In the genomic region with DNA sequence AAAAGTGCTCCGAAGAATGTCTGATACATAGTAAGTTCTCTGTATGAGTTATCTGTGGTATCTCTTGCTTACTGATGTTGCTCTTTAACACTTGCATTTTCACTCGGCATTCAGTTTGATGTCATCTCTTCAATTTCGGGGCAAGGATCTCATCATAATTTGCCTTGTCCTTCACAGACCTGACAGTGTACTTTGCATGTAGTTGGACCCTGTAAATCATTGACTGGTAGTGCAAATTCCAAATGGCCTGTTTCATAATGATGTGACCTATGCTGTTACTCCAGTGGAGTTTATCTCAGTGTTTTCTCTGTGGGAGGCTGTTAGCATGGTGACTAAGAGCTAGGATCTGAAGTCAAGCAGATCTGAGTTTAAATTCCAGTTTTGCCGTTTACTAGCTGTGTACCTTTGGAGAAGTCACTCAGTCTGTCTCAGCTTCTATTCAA, we compare ENCODE assay signal across 11 cellular contexts. TPM values are rescaled to one million over a fixed set of nuclear protein-coding genes. Genes with fewer than 3 reads are reported as not detected.
DNase-seq lines count a peak whose midpoint lies in the region; ATAC-seq and TF ChIP-seq lines count a peak whose summit lies in the region.
"Had no signal": no experiment of that assay in that cellular context is flagged by ENCODE, and none has a peak within 500 bp of the region (broad histone marks: within the 10 kb centered on the region; RNA-seq: fewer than 3 reads in every experiment).

No MANE protein-coding gene starts in this region.

- H3K9me3 Mint-ChIP-seq in activated CD8-positive, alpha-beta T cell treated with anti-CD3 and anti-CD28 coated beads for 36 hours, result peaks cover 6% of the 10 kb centered on the region
- H3K9me3 Mint-ChIP-seq in activated CD8-positive, alpha-beta T cell treated with anti-CD3 and anti-CD28 coated beads, Interleukin-2, amount 10 ng/mL, durations not matched to agents 7 days and 5 days (ENCODE audit: insufficient read depth), result no peaks in the 10 kb centered on the region
- no peaks in the 10 kb centered on the region for H3K9me3 Mint-ChIP-seq in stimulated activated effector memory CD8-positive, alpha-beta T cell treated with anti-CD3 and anti-CD28 coated beads, Interleukin-12 subunit alpha, Interleukin-12 subunit beta, amount 100 ng/mL, for 72 hours

- no peak for TF ChIP-seq CTCF in activated CD8-positive, alpha-beta T cell treated with anti-CD3 and anti-CD28 coated beads for 36 hours (IDR thresholded peaks at IDR 0.05)
- TF ChIP-seq CTCF in fibroblast of lung (conservative IDR thresholded peaks at IDR 0.05 in 1 of 2, IDR thresholded peaks at IDR 0.05 in 1 of 2; ENCODE audit: low read depth in 1 of 2, low read length in 2 of 2), result no peak

- peak overlapping the region; percentile 6 for H3K27ac Mint-ChIP-seq in activated CD8-positive, alpha-beta T cell treated with anti-CD3 and anti-CD28 coated beads for 36 hours
- no peak overlapping the region for H3K27ac Mint-ChIP-seq in activated CD8-positive, alpha-beta T cell treated with anti-CD3 and anti-CD28 coated beads, Interleukin-2, amount 10 ng/mL, durations not matched to agents 7 days and 5 days
- H3K27ac Mint-ChIP-seq in stimulated activated effector memory CD8-positive, alpha-beta T cell treated with anti-CD3 and anti-CD28 coated beads, Interleukin-12 subunit alpha, Interleukin-12 subunit beta, amount 100 ng/mL, for 72 hours, result no peak overlapping the region

- POLR2A ChIA-PET in activated CD8-positive, alpha-beta T cell treated with anti-CD3 and anti-CD28 coated beads for 36 hours (lab: Charles Lee), result interaction anchor here (0.6 to 1.6 kb wide), 2 partner anchors 34 to 38 kb away, joined by 3 to 4 read pairs; no protein-coding TSS in a partner anchor
- POLR2A ChIA-PET in activated CD8-positive, alpha-beta T cell treated with anti-CD3 and anti-CD28 coated beads, Interleukin-2, amount 10 ng/mL, durations not matched to agents 7 days and 5 days (lab: Charles Lee), result no interaction called here

- no peak overlapping the region for H3K27ac ChIP-seq in fibroblast of lung (ENCODE audit: insufficient read depth, low read length)
- H3K27ac ChIP-seq: coronary artery had no signal

- H3K4me1 Mint-ChIP-seq in activated CD8-positive, alpha-beta T cell treated with anti-CD3 and anti-CD28 coated beads for 36 hours (ENCODE audit: low read depth), result peaks cover 22% of the 10 kb centered on the region
- peaks cover 13% of the 10 kb centered on the region for H3K4me1 Mint-ChIP-seq in activated CD8-positive, alpha-beta T cell treated with anti-CD3 and anti-CD28 coated beads, Interleukin-2, amount 10 ng/mL, durations not matched to agents 7 days and 5 days (ENCODE audit: low read depth)
- peaks cover 22% of the 10 kb centered on the region for H3K4me1 Mint-ChIP-seq in stimulated activated effector memory CD8-positive, alpha-beta T cell treated with anti-CD3 and anti-CD28 coated beads, Interleukin-12 subunit alpha, Interleukin-12 subunit beta, amount 100 ng/mL, for 72 hours

- H3K4me3 ChIP-seq in fibroblast of lung (replicated peaks in 1 of 4; ENCODE audit: control extremely low read depth in 1 of 4, insufficient read depth in 1 of 4, low read depth in 3 of 4, low read length in 4 of 4), result no peak overlapping the region
- H3K4me3 ChIP-seq: coronary artery had no signal

- CTCF ChIA-PET in activated CD8-positive, alpha-beta T cell treated with anti-CD3 and anti-CD28 coated beads for 36 hours (lab: Charles Lee), result interaction anchor here (1.4 kb wide), 1 partner anchor 8 kb away, joined by 3 read pairs; no protein-coding TSS in a partner anchor
- CTCF ChIA-PET in activated CD8-positive, alpha-beta T cell treated with anti-CD3 and anti-CD28 coated beads, Interleukin-2, amount 10 ng/mL, durations not matched to agents 7 days and 5 days (lab: Charles Lee), result no interaction called here

- no peaks in the 10 kb centered on the region for H4K20me1 ChIP-seq in fibroblast of lung (ENCODE audit: control insufficient read depth, extremely low read depth, insufficient read depth, low read length)

- no peaks in the 10 kb centered on the region for H3K4me1 ChIP-seq in fibroblast of lung (ENCODE audit: control insufficient read depth, extremely low read depth, insufficient read depth, low read length)

- no peaks in the 10 kb centered on the region for H3K79me2 ChIP-seq in fibroblast of lung (ENCODE audit: control insufficient read depth, insufficient read depth, low read length)

- DNase-seq in activated CD8-positive, alpha-beta T cell treated with anti-CD3 and anti-CD28 coated beads for 36 hours, result no peak
- no peak for DNase-seq in activated CD8-positive, alpha-beta T cell treated with anti-CD3 and anti-CD28 coated beads, Interleukin-2, amount 10 ng/mL, durations not matched to agents 7 days and 5 days
- DNase-seq in fibroblast of lung (ENCODE audit: low read depth in 2 of 2) (peak; percentile 50 to 71), NCI-H2227 treated with DMSO at 0.1 percent for 48 hours (lab: John Stamatoyannopoulos, UW) (no peak), NCI-H146 (lab: John Stamatoyannopoulos, UW) (no peak), CD1c-positive myeloid dendritic cell (ENCODE audit: extremely low spot score) (no peak)
- DNase-seq in stimulated activated effector memory CD8-positive, alpha-beta T cell treated with anti-CD3 and anti-CD28 coated beads, Interleukin-12 subunit alpha, Interleukin-12 subunit beta, amount 100 ng/mL, for 72 hours (ENCODE audit: low spot score in 2 of 2), result peak in 1 of 2 donors; percentile 52
- DNase-seq: NCI-H187, nucleus accumbens had no signal

- H3K4me2 ChIP-seq in fibroblast of lung (ENCODE audit: extremely low read depth, insufficient read depth, low read length), result no peak overlapping the region

- peaks cover 6% of the 10 kb centered on the region for H3K27me3 ChIP-seq in fibroblast of lung (ENCODE audit: control insufficient read depth, insufficient read depth, low read length)

- no peaks in the 10 kb centered on the region for H3K9me3 ChIP-seq in fibroblast of lung (ENCODE audit: control insufficient read depth, insufficient read depth, low read depth, low read length)

- no peaks in the 10 kb centered on the region for H3K36me3 Mint-ChIP-seq in activated CD8-positive, alpha-beta T cell treated with anti-CD3 and anti-CD28 coated beads for 36 hours (ENCODE audit: low read depth)
- H3K36me3 Mint-ChIP-seq in activated CD8-positive, alpha-beta T cell treated with anti-CD3 and anti-CD28 coated beads, Interleukin-2, amount 10 ng/mL, durations not matched to agents 7 days and 5 days (ENCODE audit: low read depth), result peaks cover 2% of the 10 kb centered on the region
- no peaks in the 10 kb centered on the region for H3K36me3 Mint-ChIP-seq in stimulated activated effector memory CD8-positive, alpha-beta T cell treated with anti-CD3 and anti-CD28 coated beads, Interleukin-12 subunit alpha, Interleukin-12 subunit beta, amount 100 ng/mL, for 72 hours

- H2AFZ ChIP-seq in fibroblast of lung (ENCODE audit: low read length), result no peak overlapping the region

- ATAC-seq in activated CD8-positive, alpha-beta T cell treated with anti-CD3 and anti-CD28 coated beads for 36 hours, result peak; percentile 75
- ATAC-seq in activated CD8-positive, alpha-beta T cell treated with anti-CD3 and anti-CD28 coated beads, Interleukin-2, amount 10 ng/mL, durations not matched to agents 7 days and 5 days, result no peak
- ATAC-seq in HG03520 (IDR thresholded peaks at IDR 0.05; ENCODE audit: unreplicated experiment), result peak; percentile 59
- ATAC-seq in stimulated activated effector memory CD8-positive, alpha-beta T cell treated with anti-CD3 and anti-CD28 coated beads, Interleukin-12 subunit alpha, Interleukin-12 subunit beta, amount 100 ng/mL, for 72 hours, result peak; percentile 95

- intact Hi-C loops in activated CD8-positive, alpha-beta T cell treated with anti-CD3 and anti-CD28 coated beads for 36 hours (cut with micrococcal nuclease), result no loop called here

- no peaks in the 10 kb centered on the region for H3K36me3 ChIP-seq in fibroblast of lung (ENCODE audit: control insufficient read depth, insufficient read depth, low read length)

- peak overlapping the region; percentile 18 for H3K4me3 Mint-ChIP-seq in activated CD8-positive, alpha-beta T cell treated with anti-CD3 and anti-CD28 coated beads for 36 hours
- H3K4me3 Mint-ChIP-seq in activated CD8-positive, alpha-beta T cell treated with anti-CD3 and anti-CD28 coated beads, Interleukin-2, amount 10 ng/mL, durations not matched to agents 7 days and 5 days, result no peak overlapping the region
- peak overlapping the region; percentile 34 for H3K4me3 Mint-ChIP-seq in stimulated activated effector memory CD8-positive, alpha-beta T cell treated with anti-CD3 and anti-CD28 coated beads, Interleukin-12 subunit alpha, Interleukin-12 subunit beta, amount 100 ng/mL, for 72 hours

- peaks cover 3% of the 10 kb centered on the region for H3K27me3 Mint-ChIP-seq in activated CD8-positive, alpha-beta T cell treated with anti-CD3 and anti-CD28 coated beads for 36 hours
- H3K27me3 Mint-ChIP-seq in activated CD8-positive, alpha-beta T cell treated with anti-CD3 and anti-CD28 coated beads, Interleukin-2, amount 10 ng/mL, durations not matched to agents 7 days and 5 days (ENCODE audit: low read depth), result peaks cover 5% of the 10 kb centered on the region

- H3K9ac ChIP-seq in fibroblast of lung (ENCODE audit: insufficient read depth, low read length), result no peak overlapping the region

RNA-seq across cellular contexts. Expression of gene ABCD3, which starts 34.2 kb away (rescaled TPM):
- total RNA-seq in activated CD8-positive, alpha-beta T cell treated with anti-CD3 and anti-CD28 coated beads for 36 hours, result 10 to 100 TPM; 31.3 to 31.9 TPM
- total RNA-seq in activated CD8-positive, alpha-beta T cell treated with anti-CD3 and anti-CD28 coated beads, Interleukin-2, amount 10 ng/mL, durations not matched to agents 7 days and 5 days, result 10 to 100 TPM; 25.0 to 25.2 TPM
- total RNA-seq in fibroblast of lung, result 34.0 and 34.4 TPM in 2 replicates
- 23.9 and 26.4 TPM in 2 replicates for polyA plus RNA-seq in fibroblast of lung
- polyA plus RNA-seq in fibroblast of lung (2012), result 24.0 and 24.4 TPM in 2 replicates
- polyA minus RNA-seq in fibroblast of lung (ENCODE audit: low replicate concordance), result 3.6 and 6.0 TPM in 2 replicates

Comparison
In these comparisons a context has a peak if more than half of its experiments do, and no peak if none do; other contexts are left out.
1. DNase-seq: peak in fibroblast of lung (2 of 2); none in activated CD8-positive, alpha-beta T cell treated with anti-CD3 and anti-CD28 coated beads for 36 hours (single experiment), activated CD8-positive, alpha-beta T cell treated with anti-CD3 and anti-CD28 coated beads, Interleukin-2, amount 10 ng/mL, durations not matched to agents 7 days and 5 days (single experiment), NCI-H2227 treated with DMSO at 0.1 percent for 48 hours (single experiment), NCI-H146 (single experiment) and CD1c-positive myeloid dendritic cell (single experiment).